Comparison of ENCODE assay signal across 8 cellular contexts in the genomic region with DNA sequence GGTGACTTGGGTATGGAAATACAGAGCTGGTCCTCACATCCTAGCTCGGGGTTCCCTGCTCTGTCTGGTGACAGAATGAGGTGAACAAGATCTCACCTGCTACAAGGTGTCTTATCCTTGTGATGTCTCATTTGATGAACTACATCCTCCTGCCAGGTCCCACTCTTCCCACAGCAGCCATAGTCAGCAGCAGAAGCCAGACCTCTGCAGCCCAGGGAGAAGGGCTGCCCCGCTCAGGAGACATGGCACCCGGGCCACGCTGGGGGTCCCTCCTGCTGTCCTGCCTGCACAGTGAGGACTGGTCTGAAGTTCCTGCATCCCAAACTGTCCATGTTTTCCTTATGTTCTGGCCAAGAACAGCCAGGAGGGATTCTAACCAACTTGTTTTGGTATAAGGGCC.
"Had no signal": no experiment of that assay in that cellular context is flagged by ENCODE, and none has a peak within 500 bp of the region (broad histone marks: within the 10 kb centered on the region; RNA-seq: fewer than 3 reads in every experiment).

No MANE protein-coding gene starts in this region.

- ATAC-seq: GM12878 had no signal

- FAIRE-seq: G401.6, GM12878, GM12891, GM12892, GM18507, GM19239 had no signal

- DNase-seq: GDM1, GF-D8 had no signal

- H3K4me3 ChIP-seq: GM12878 had no signal
